Comparison of ENCODE assay signal across 1 cellular context in the genomic region with DNA sequence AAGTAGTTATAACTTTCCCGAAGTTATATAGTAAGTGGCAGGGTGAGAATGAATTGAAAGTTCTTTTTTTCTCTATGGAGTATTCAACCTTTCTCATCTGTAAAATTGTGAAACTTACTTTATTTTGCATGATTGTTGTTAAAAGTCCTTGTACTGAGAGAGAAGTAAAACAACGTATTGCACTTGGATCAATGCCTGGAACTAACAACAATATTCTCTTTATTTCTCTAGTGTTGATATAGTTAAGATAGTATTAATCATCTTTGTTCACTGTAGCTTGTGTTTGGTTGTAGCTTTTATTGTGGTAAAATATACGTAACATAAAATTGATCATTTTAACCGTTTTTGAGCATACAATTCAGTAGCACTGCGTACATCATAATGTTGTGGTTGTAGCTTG.
TF ChIP-seq lines count a peak whose summit lies in the region.

No MANE protein-coding gene starts in this region.

TF ChIP-seq in IMR-90, 13 proteins besides CTCF, POLR2A, EP300 and RAD21:
- TF ChIP-seq RCOR1 (IDR thresholded peaks at IDR 0.05; ENCODE audit: insufficient replicate concordance, low read length): no peak
- TF ChIP-seq, protein P1, sequence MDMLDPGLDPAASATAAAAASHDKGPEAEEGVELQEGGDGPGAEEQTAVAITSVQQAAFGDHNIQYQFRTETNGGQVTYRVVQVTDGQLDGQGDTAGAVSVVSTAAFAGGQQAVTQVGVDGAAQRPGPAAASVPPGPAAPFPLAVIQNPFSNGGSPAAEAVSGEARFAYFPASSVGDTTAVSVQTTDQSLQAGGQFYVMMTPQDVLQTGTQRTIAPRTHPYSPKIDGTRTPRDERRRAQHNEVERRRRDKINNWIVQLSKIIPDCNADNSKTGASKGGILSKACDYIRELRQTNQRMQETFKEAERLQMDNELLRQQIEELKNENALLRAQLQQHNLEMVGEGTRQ (IDR thresholded peaks at IDR 0.05; ENCODE audit: low read depth, low read length): no peak
- TF ChIP-seq BHLHE40 (IDR thresholded peaks at IDR 0.05; ENCODE audit: low read depth, low read length): no peak
- TF ChIP-seq MXI1 (IDR thresholded peaks at IDR 0.05; ENCODE audit: borderline replicate concordance, low read depth, low read length): no peak
- TF ChIP-seq CHD1 (IDR thresholded peaks at IDR 0.05; ENCODE audit: low read depth, low read length): no peak
- TF ChIP-seq CEBPB (IDR thresholded peaks at IDR 0.05; ENCODE audit: low read depth, low read length): no peak
